18 cellular contexts compared by ENCODE assay signal in genomic region chr3:127072221-127072771, GRCh38.
A peak's percentile ranks its signal among the peaks of the same experiment; 100 is the strongest.
DNase-seq lines count a peak whose midpoint lies in the region; ATAC-seq and TF ChIP-seq lines count a peak whose summit lies in the region.
"Had no signal": no experiment of that assay in that cellular context is flagged by ENCODE, and none has a peak within 500 bp of the region (broad histone marks: within the 10 kb centered on the region; RNA-seq: fewer than 3 reads in every experiment).

No MANE protein-coding gene starts in this region.

- H3K14ac ChIP-seq in IMR-90 (replicated peaks; ENCODE audit: low read depth, low read length), result no peak overlapping the region
- H3K14ac ChIP-seq in neuronal stem cell (ENCODE audit: low read length), result no peak overlapping the region

- H3K4ac ChIP-seq in IMR-90 (ENCODE audit: low read depth, low read length) (no peak overlapping the region), neuronal stem cell (ENCODE audit: low read length) (no peak overlapping the region)

- POLR2A ChIA-PET in IMR-90 (lab: Charles Lee; ENCODE audit: unreplicated experiment), result no interaction called here

- TF ChIP-seq POLR2A in IMR-90 (IDR thresholded peaks at IDR 0.05; ENCODE audit: low read depth, low read length) (no peak), thyroid gland (IDR thresholded peaks at IDR 0.05) (no peak)

- H3K9me1 ChIP-seq in IMR-90 (ENCODE audit: insufficient read depth, low read length), result no peaks in the 10 kb centered on the region

- no peak overlapping the region for H3K27ac ChIP-seq in IMR-90 (ENCODE audit: insufficient read depth, low read length)
- no peak overlapping the region for H3K27ac ChIP-seq in neuronal stem cell (replicated peaks; ENCODE audit: low read length)
- peak overlapping the region; percentile 78 to 83 (median 80) for H3K27ac ChIP-seq in thyroid gland
- H3K27ac ChIP-seq: A549, SJSA1 had no signal

- TF ChIP-seq CTCF in IMR-90 (conservative IDR thresholded peaks at IDR 0.05; ENCODE audit: low read depth, low read length) (no peak), thyroid gland (IDR thresholded peaks at IDR 0.05) (no peak)

- H4K91ac ChIP-seq in IMR-90 (ENCODE audit: insufficient read depth, low read depth, low read length) (no peak overlapping the region), neuronal stem cell (ENCODE audit: low read depth, low read length, poor library complexity) (no peak overlapping the region)

- H3K56ac ChIP-seq in IMR-90 (ENCODE audit: extremely low read depth, insufficient read depth, low read length), result no peak overlapping the region

- no peaks in the 10 kb centered on the region for H3K36me3 ChIP-seq in IMR-90 (ENCODE audit: control insufficient read depth, insufficient read depth, low read length)
- no peaks in the 10 kb centered on the region for H3K36me3 ChIP-seq in neuronal stem cell (replicated peaks in 1 of 2; ENCODE audit: control insufficient read depth in 2 of 2, insufficient read depth in 2 of 2, low read length in 2 of 2)
- no peaks in the 10 kb centered on the region for H3K36me3 ChIP-seq in thyroid gland
- H3K36me3 ChIP-seq: SJSA1 had no signal

- no peak overlapping the region for H4K5ac ChIP-seq in IMR-90 (ENCODE audit: low read depth, low read length)

- H2BK15ac ChIP-seq in IMR-90 (ENCODE audit: low read depth, low read length), result no peak overlapping the region
- peak overlapping the region; percentile 65 for H2BK15ac ChIP-seq in neuronal stem cell (ENCODE audit: low read length)

- CTCF ChIA-PET in IMR-90 (lab: Yijun Ruan, JAX), result no interaction called here

- H2BK20ac ChIP-seq in IMR-90 (ENCODE audit: low read depth, low read length), result no peak overlapping the region

- no peak overlapping the region for H2BK120ac ChIP-seq in IMR-90 (ENCODE audit: low read depth, low read length)
- H2BK120ac ChIP-seq in neuronal stem cell (ENCODE audit: low read depth, low read length), result no peak overlapping the region

- no peak for TF ChIP-seq RAD21 in IMR-90 (IDR thresholded peaks at IDR 0.05; ENCODE audit: low read length)

- H3K4me1 ChIP-seq in IMR-90 (ENCODE audit: control insufficient read depth, insufficient read depth, low read length) (no peaks in the 10 kb centered on the region), neuronal stem cell (ENCODE audit: control insufficient read depth in 2 of 2, insufficient read depth in 1 of 2, low read depth in 1 of 2, low read length in 2 of 2) (no peaks in the 10 kb centered on the region), thyroid gland (peaks cover 46 to 57% of the 10 kb centered on the region in 2 donors)
- H3K4me1 ChIP-seq: A549, SJSA1 had no signal

- dilution Hi-C loops in IMR-90 (cut with HindIII; ENCODE audit: low sequenced_read_pairs, unreplicated experiment), result no loop called here

- H2AK9ac ChIP-seq in IMR-90 (replicated peaks; ENCODE audit: low read depth, low read length, poor library complexity), result peak overlapping the region; percentile 28

- no peaks in the 10 kb centered on the region for H3K79me1 ChIP-seq in IMR-90 (ENCODE audit: low read depth in 1 of 2, low read length in 2 of 2)
- no peaks in the 10 kb centered on the region for H3K79me1 ChIP-seq in neuronal stem cell (ENCODE audit: low read depth, low read length)

- H3K27me3 ChIP-seq in IMR-90 (ENCODE audit: control insufficient read depth, insufficient read depth, low read length), result peaks cover 25% of the 10 kb centered on the region
- peaks cover 0 to 14% (median 0%) of the 10 kb centered on the region in 3 experiments for H3K27me3 ChIP-seq in neuronal stem cell (ENCODE audit: control insufficient read depth in 3 of 3, insufficient read depth in 3 of 3, low read depth in 1 of 3, low read length in 3 of 3)
- no peaks in the 10 kb centered on the region for H3K27me3 ChIP-seq in thyroid gland

- DNase-seq in Right ventricle myocardium superior (peak; percentile 36), Right ventricle myocardium inferior (ENCODE audit: missing footprints) (no peak), IMR-90 (no peak), neuronal stem cell (ENCODE audit: low spot score) (no peak), thyroid gland (peak; percentile 87 to 90), NCI-H1092 (lab: John Stamatoyannopoulos, UW) (no peak)
- DNase-seq: Calu3; CD4-positive, alpha-beta memory T cell; H7; HFFc6; KG1; NCI-H187; NCI-H2227 treated with DMSO at 0.1 percent for 48 hours; NCI-H510A treated with DMSO at 0.1 percent for 48 hours; PC-3 had no signal

- in situ Hi-C loops in IMR-90 (cut with MboI; ENCODE audit: low sequenced_read_pairs), result no loop called here

- H2BK5ac ChIP-seq in IMR-90 (ENCODE audit: low read depth, low read length, poor library complexity, severe bottlenecking) (no peak overlapping the region), neuronal stem cell (ENCODE audit: low read length) (peak overlapping the region; percentile 30)

- no peak overlapping the region for H2BK12ac ChIP-seq in neuronal stem cell (ENCODE audit: low read length)

- H3K4me3 ChIP-seq in IMR-90 (ENCODE audit: insufficient read depth, low read depth, low read length) (no peak overlapping the region), neuronal stem cell (ENCODE audit: low read length in 2 of 2) (no peak overlapping the region), thyroid gland (replicated peaks in 1 of 3) (no peak overlapping the region)
- H3K4me3 ChIP-seq: A549, SJSA1 had no signal

- no peak overlapping the region for H3K9ac ChIP-seq in IMR-90 (ENCODE audit: low read depth, low read length)
- no peak overlapping the region for H3K9ac ChIP-seq in neuronal stem cell (ENCODE audit: low read depth, low read length, poor library complexity)

- H2AK5ac ChIP-seq in IMR-90 (ENCODE audit: low read depth, low read length) (no peak overlapping the region), neuronal stem cell (ENCODE audit: low read depth, low read length) (peak overlapping the region; percentile 27)

- H3K18ac ChIP-seq in IMR-90 (ENCODE audit: low read depth, low read length), result no peak overlapping the region
- peak overlapping the region; percentile 53 for H3K18ac ChIP-seq in neuronal stem cell (ENCODE audit: low read length)

- no TSS peak for BruUV-seq in IMR-90 (replicated peaks; lab: Mats Ljungman, UMichigan)

- H4K20me1 ChIP-seq in IMR-90 (ENCODE audit: insufficient read depth, low read length), result no peaks in the 10 kb centered on the region

- H3K4me2 ChIP-seq in IMR-90 (ENCODE audit: low read depth, low read length), result no peak overlapping the region
- H3K4me2 ChIP-seq in neuronal stem cell (ENCODE audit: insufficient read depth, low read length, poor library complexity, severe bottlenecking), result no peak overlapping the region
- H3K4me2 ChIP-seq: A549 had no signal

- ATAC-seq in Right ventricle myocardium superior (ENCODE audit: poor library complexity), result no peak
- no peak for ATAC-seq in Right ventricle myocardium inferior
- ATAC-seq in IMR-90 (ENCODE audit: low read depth), result no peak
- ATAC-seq in GM21447 (IDR thresholded peaks at IDR 0.05; ENCODE audit: unreplicated experiment), result no peak
- ATAC-seq: A549, PC-3 had no signal

- H3K9me3 ChIP-seq in IMR-90 (ENCODE audit: control insufficient read depth, insufficient read depth, low read length) (no peaks in the 10 kb centered on the region), neuronal stem cell (replicated peaks in 1 of 2; ENCODE audit: control insufficient read depth in 2 of 2, insufficient read depth in 1 of 2, low read depth in 1 of 2, low read length in 2 of 2) (peaks cover 0 to 3% of the 10 kb centered on the region in 2 donors), thyroid gland (no peaks in the 10 kb centered on the region)
- H3K9me3 ChIP-seq: A549, SJSA1 had no signal

- intact Hi-C loops in Right ventricle myocardium superior (cut with DNase I), result no loop called here
- intact Hi-C loops in Right ventricle myocardium inferior (cut with DNase I), result no loop called here
- intact Hi-C loops in IMR-90 (cut with micrococcal nuclease), result no loop called here
- intact Hi-C loops in thyroid gland (cut with DNase I), result no loop called here

- 49% methylated on average over 4 of the region's 10 CpGs; no CpG with 5 or more reads in 1 of the 2 experiments for WGBS in IMR-90 (ENCODE audit: extremely low coverage in 2 of 2, insufficient read length in 1 of 2), 2 experiments
- no CpG with 5 or more reads among the region's 10 CpGs for WGBS in neuronal stem cell (ENCODE audit: extremely low coverage in 2 of 2, insufficient read length in 2 of 2, insufficient replicate concordance in 1 of 2), 2 donors
- 32 to 43% methylated on average over 3 to 9 of the region's 10 CpGs for WGBS in thyroid gland, 2 donors

- H4K8ac ChIP-seq in IMR-90 (ENCODE audit: low read depth in 2 of 2, low read length in 2 of 2), result no peak overlapping the region
- no peak overlapping the region for H4K8ac ChIP-seq in neuronal stem cell (ENCODE audit: low read depth, low read length)

- H2AFZ ChIP-seq in IMR-90 (replicated peaks; ENCODE audit: low read length, poor library complexity) (no peak overlapping the region), neuronal stem cell (ENCODE audit: low read length) (no peak overlapping the region)

- H3K23ac ChIP-seq in IMR-90 (ENCODE audit: low read depth, low read length) (no peak overlapping the region), neuronal stem cell (ENCODE audit: low read depth, low read length, poor library complexity) (no peak overlapping the region)

TF ChIP-seq in IMR-90, 13 proteins besides CTCF, POLR2A, EP300 and RAD21:
- no peak for TF ChIP-seq ELK1 (IDR thresholded peaks at IDR 0.05; ENCODE audit: borderline replicate concordance, low read depth, low read length)
- TF ChIP-seq BHLHE40 (IDR thresholded peaks at IDR 0.05; ENCODE audit: low read depth, low read length), result no peak
- no peak for TF ChIP-seq CHD1 (IDR thresholded peaks at IDR 0.05; ENCODE audit: low read depth, low read length)
- no peak for TF ChIP-seq FOS (IDR thresholded peaks at IDR 0.05; ENCODE audit: low read depth, low read length)
- TF ChIP-seq RFX5 (IDR thresholded peaks at IDR 0.05; ENCODE audit: low read depth, low read length), result no peak
- no peak for TF ChIP-seq MAFK (IDR thresholded peaks at IDR 0.05; ENCODE audit: low read depth, low read length)
- no peak for TF ChIP-seq MAZ (IDR thresholded peaks at IDR 0.05; ENCODE audit: borderline replicate concordance, low read depth, low read length)
- no peak for TF ChIP-seq RCOR1 (IDR thresholded peaks at IDR 0.05; ENCODE audit: insufficient replicate concordance, low read length)
- no peak for TF ChIP-seq MXI1 (IDR thresholded peaks at IDR 0.05; ENCODE audit: borderline replicate concordance, low read depth, low read length)
- no peak for TF ChIP-seq CEBPB (IDR thresholded peaks at IDR 0.05; ENCODE audit: low read depth, low read length)
TF ChIP-seq in IMR-90: peak in this region for 0.

Comparison
In these comparisons a context has a peak if more than half of its experiments do, and no peak if none do; other contexts are left out.
1. DNase-seq: peak in Right ventricle myocardium superior (single experiment) and thyroid gland (2 of 2); none in Right ventricle myocardium inferior (single experiment), IMR-90 (single experiment), neuronal stem cell (single experiment) and NCI-H1092 (single experiment).
2. H3K27ac ChIP-seq: peak in thyroid gland (3 of 3); none in IMR-90 (single experiment) and neuronal stem cell (single experiment).